ENCODE assay signal across 1 cellular context in the genomic region with DNA sequence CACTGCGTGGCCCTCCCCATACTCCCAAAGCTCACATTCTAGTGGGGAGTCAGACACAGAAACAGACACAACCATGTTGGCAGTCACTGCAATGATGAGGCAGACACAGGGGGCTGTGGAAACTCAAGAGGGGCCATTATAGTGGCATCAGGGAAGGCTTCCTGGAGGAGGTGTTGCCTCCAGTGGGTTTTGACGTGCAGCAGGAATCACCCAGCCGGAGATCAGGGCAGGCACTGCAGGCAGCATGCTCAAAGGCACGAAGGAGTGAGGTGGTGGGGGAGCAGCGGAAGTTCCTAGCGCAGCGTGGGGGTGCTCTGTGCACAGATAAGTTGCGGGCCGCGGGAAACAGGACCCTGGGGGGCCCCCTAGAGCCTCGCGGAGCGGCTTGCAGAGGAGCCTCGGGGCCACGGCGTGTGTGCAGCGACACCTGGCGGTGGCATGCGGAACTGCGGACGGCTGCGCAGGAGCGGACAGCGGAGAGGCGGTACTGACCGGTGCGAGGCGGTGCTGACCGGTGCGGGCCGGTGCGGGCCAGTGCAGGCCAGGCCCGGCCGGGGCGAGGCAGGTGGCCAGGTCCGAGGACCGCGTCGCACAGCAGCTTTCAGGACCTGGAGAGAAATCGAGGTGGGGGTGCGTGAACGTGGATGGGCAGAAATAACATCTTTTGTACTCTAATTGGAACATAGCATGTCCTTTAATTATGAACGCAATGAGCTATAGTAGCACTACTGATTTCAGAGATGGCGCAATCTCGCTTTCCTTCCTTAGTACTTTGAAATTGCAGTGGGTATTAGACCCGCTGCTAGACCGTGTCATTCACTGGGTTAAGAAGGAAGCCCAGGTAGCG.
TF ChIP-seq lines count a peak whose summit lies in the region.

No MANE protein-coding gene starts in this region.

TF ChIP-seq in PFSK-1, 5 proteins besides CTCF, POLR2A, EP300 and RAD21 (continued from another document):
- no peak for TF ChIP-seq POLR2AphosphoS5 (IDR thresholded peaks at IDR 0.05; ENCODE audit: low read depth, low read length)
